In the genomic region with DNA sequence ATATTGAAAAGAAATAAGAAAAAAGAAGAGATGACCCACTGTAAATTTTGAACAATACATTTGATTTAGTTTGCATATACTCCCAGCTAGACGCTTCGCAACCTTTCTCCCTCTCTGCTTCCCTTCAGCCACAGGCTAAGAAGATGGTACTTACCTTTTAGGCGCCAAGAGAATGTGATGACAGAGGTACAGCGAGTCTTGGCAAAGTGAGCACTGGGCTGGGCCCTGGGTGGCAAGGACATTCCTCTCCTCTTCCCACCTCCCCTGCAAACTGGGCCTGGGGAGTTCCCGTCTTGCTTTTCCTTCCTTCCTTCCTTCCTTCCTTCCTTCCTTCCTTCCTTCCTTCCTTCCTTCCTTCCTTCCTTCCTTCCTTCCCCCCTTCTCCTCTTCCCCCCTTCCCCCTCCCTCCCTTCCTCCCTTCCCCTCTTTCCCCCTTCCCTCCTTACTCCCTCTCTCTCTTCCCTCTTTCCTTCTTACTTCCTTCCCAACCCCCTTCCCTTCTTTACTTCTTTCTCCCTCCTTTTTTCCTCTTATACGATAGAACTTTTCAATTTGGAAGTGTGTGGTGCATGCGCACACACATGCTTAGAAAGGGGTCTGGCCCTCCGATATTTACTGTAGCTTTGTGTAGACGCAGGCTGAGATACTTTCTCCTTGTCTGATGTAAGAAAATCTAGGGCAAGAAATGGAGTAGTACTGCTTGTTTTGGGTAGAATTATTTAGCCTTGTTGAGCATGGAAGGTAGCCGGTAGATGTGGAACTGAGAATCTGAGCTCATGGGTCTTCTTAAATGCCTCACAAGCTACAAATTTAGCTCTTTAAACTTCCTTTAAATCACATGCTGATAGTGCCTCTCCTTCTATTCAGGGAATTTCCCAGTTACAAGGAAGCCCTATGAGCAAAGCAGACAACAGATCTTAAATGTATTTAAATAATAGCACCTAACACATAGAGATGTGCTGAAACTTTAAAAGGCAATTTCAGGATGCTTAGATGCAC, we compare ENCODE assay signal across 1 cellular context.
TF ChIP-seq lines count a peak whose summit lies in the region.

No MANE protein-coding gene starts in this region.

TF ChIP-seq in GM23338, 12 proteins besides CTCF, POLR2A, EP300 and RAD21 (continued from another document):
- TF ChIP-seq JUNB (IDR thresholded peaks at IDR 0.05; ENCODE audit: unreplicated experiment) (no peak), ZNF331 (CRISPR knock-in tag; IDR thresholded peaks at IDR 0.05; ENCODE audit: low read depth) (no peak)
TF ChIP-seq in GM23338: peak in this region for 0.
